In genomic region chr15:74788042-74788715, GRCh38 we compare ENCODE assay signal across 8 cellular contexts. TPM values are rescaled to one million over a fixed set of nuclear protein-coding genes. Genes with fewer than 3 reads are reported as not detected.
DNase-seq lines count a peak whose midpoint lies in the region; ATAC-seq and TF ChIP-seq lines count a peak whose summit lies in the region.

No MANE protein-coding gene starts in this region.

- H4K20me1 ChIP-seq in DND-41 (ENCODE audit: insufficient read depth, low read length) (peaks cover 83% of the 10 kb centered on the region), Loucy (ENCODE audit: insufficient read depth, low read length, poor library complexity, severe bottlenecking) (peaks cover 87% of the 10 kb centered on the region), osteoblast (ENCODE audit: insufficient read depth, low read length) (peaks cover 77% of the 10 kb centered on the region)

- H3K4me2 ChIP-seq in DND-41 (ENCODE audit: insufficient read depth, low read length) (peak overlapping the region; percentile 70), Loucy (ENCODE audit: low read depth, low read length, poor library complexity, severe bottlenecking) (peak overlapping the region; percentile 95), osteoblast (ENCODE audit: insufficient read depth, low read length) (peak overlapping the region; percentile 16)

- no peak overlapping the region for H3K4me3 Mint-ChIP-seq in chondrocyte (ENCODE audit: unreplicated experiment)

- peak overlapping the region; percentile 84 for H3K27ac Mint-ChIP-seq in chondrocyte (ENCODE audit: unreplicated experiment)

- H3K36me3 Mint-ChIP-seq in chondrocyte (ENCODE audit: low read depth) = peaks cover 1% of the 10 kb centered on the region

- H3K9ac ChIP-seq in DND-41 (ENCODE audit: low read depth, low read length) (peak overlapping the region; percentile 60), Loucy (ENCODE audit: low read depth, low read length, poor library complexity, severe bottlenecking) (peak overlapping the region; percentile 96)

- H2AFZ ChIP-seq in DND-41 (ENCODE audit: low read depth, low read length) (no peak overlapping the region), Loucy (ENCODE audit: low read length) (no peak overlapping the region), osteoblast (ENCODE audit: low read length) (no peak overlapping the region)

- DNase-seq in DND-41 (no peak), chondrocyte (ENCODE audit: low spot score) (no peak), osteoblast (ENCODE audit: insufficient read length, low spot score, missing footprints) (no peak), NCI-H187 (lab: John Stamatoyannopoulos, UW) (no peak)
- no peak for DNase-seq in stimulated activated CD4-positive, alpha-beta T cell treated with anti-CD3 and anti-CD28 coated beads, Interleukin-1b, Interleukin-23, amount 100 ng/mL, for 48 hours
- no peak for DNase-seq in activated CD4-positive, alpha-beta T cell treated with anti-CD3 and anti-CD28 coated beads for 48 hours

- H3K9me3 Mint-ChIP-seq in chondrocyte (ENCODE audit: low read depth) = no peaks in the 10 kb centered on the region

- H3K4me1 ChIP-seq in DND-41 (ENCODE audit: insufficient read depth, low read length) = peaks cover 66% of the 10 kb centered on the region
- peaks cover 82% of the 10 kb centered on the region for H3K4me1 ChIP-seq in Loucy (ENCODE audit: insufficient read depth, low read length, poor library complexity, severe bottlenecking)
- peaks cover 66% of the 10 kb centered on the region for H3K4me1 ChIP-seq in osteoblast (ENCODE audit: insufficient read depth, low read length)

- H3K9me2 ChIP-seq in Loucy (replicated peaks; ENCODE audit: low read depth, low read length) = no peaks in the 10 kb centered on the region

- peaks cover 6% of the 10 kb centered on the region; the same call in 1 of the 2 replicates for H3F3A ChIP-seq in Loucy (ENCODE audit: low read depth)

- H3K4me3 ChIP-seq in DND-41 (ENCODE audit: low read depth in 1 of 2, low read length in 2 of 2) = peak overlapping the region in 1 of 2 experiments; percentile 55; a peak in 2 of 4 replicates
- peak overlapping the region; percentile 83 for H3K4me3 ChIP-seq in Loucy (ENCODE audit: low read length, poor library complexity, severe bottlenecking)
- H3K4me3 ChIP-seq in osteoblast (ENCODE audit: insufficient read depth, low read length) = no peak overlapping the region

- ATAC-seq in DND-41 (ENCODE audit: insufficient read depth, low read depth) (no peak), HG02852 (IDR thresholded peaks at IDR 0.05; ENCODE audit: unreplicated experiment) (no peak)

- no peaks in the 10 kb centered on the region for H3K27me3 Mint-ChIP-seq in chondrocyte (ENCODE audit: low read depth)

- H3K4me1 Mint-ChIP-seq in chondrocyte (ENCODE audit: low read depth) = peaks cover 75% of the 10 kb centered on the region

- H3K9me3 ChIP-seq in DND-41 (ENCODE audit: insufficient read depth, low read length, severe bottlenecking) (no peaks in the 10 kb centered on the region), Loucy (ENCODE audit: insufficient read depth, low read depth, low read length) (no peaks in the 10 kb centered on the region), osteoblast (ENCODE audit: low read depth, low read length) (no peaks in the 10 kb centered on the region)

- H3K36me3 ChIP-seq in DND-41 (ENCODE audit: insufficient read depth, low read length) (peaks cover 48% of the 10 kb centered on the region), Loucy (ENCODE audit: insufficient read depth, low read length) (peaks cover 13% of the 10 kb centered on the region; the same call in 1 of the 2 replicates), osteoblast (ENCODE audit: insufficient read depth, low read length) (no peaks in the 10 kb centered on the region)

- TF ChIP-seq CTCF in DND-41 (IDR thresholded peaks at IDR 0.05; ENCODE audit: borderline replicate concordance, extremely low read depth, low read length, poor library complexity, severe bottlenecking) (no peak), Loucy (conservative IDR thresholded peaks at IDR 0.05; ENCODE audit: low read length) (no peak), chondrocyte (IDR thresholded peaks at IDR 0.05) (peak; percentile 24), osteoblast (IDR thresholded peaks at IDR 0.05; ENCODE audit: extremely low read depth, low read depth, low read length) (no peak)

- no peaks in the 10 kb centered on the region for H3K27me3 ChIP-seq in DND-41 (ENCODE audit: insufficient read depth, low read length, poor library complexity)
- no peaks in the 10 kb centered on the region for H3K27me3 ChIP-seq in Loucy (ENCODE audit: insufficient read depth, low read length, poor library complexity, severe bottlenecking)
- no peaks in the 10 kb centered on the region for H3K27me3 ChIP-seq in osteoblast (ENCODE audit: insufficient read depth, low read length)

- peaks cover 93% of the 10 kb centered on the region for H3K79me2 ChIP-seq in DND-41 (ENCODE audit: insufficient read depth, low read length)
- peaks cover 94% of the 10 kb centered on the region for H3K79me2 ChIP-seq in Loucy (ENCODE audit: insufficient read depth, low read length)
- H3K79me2 ChIP-seq in osteoblast (ENCODE audit: insufficient read depth, low read length) = peaks cover 99% of the 10 kb centered on the region

- H3K27ac ChIP-seq in DND-41 (ENCODE audit: low read length) (peak overlapping the region; percentile 90), osteoblast (ENCODE audit: low read depth, low read length) (peak overlapping the region; percentile 70)

RNA-seq across cellular contexts. Expression of gene CSK, which starts 6.3 kb away (rescaled TPM):
- total RNA-seq in chondrocyte = 39.9 to 47.4 TPM (median 41.5 TPM) in 3 replicates
- 30.6 and 31.5 TPM in 2 replicates for total RNA-seq in osteoblast

RNA-seq across cellular contexts. Expression of gene LMAN1L, which starts 24.5 kb away (rescaled TPM):
- 0.82 TPM in 1 of 3 replicates, not detected in the others for total RNA-seq in chondrocyte
- under 0.01 TPM in 1 of 2 replicates, not detected in the other for total RNA-seq in osteoblast

RNA-seq across cellular contexts. Expression of gene CPLX3, which starts 38.2 kb away (rescaled TPM):
- total RNA-seq in chondrocyte (not detected in 3 replicates), osteoblast (not detected in 2 replicates)

RNA-seq across cellular contexts. Expression of gene CYP1A2, which starts 39.5 kb away (rescaled TPM):
- total RNA-seq in chondrocyte = not detected in 3 replicates
- not detected in 2 replicates for total RNA-seq in osteoblast

RNA-seq across cellular contexts. Expression of gene ULK3, which starts 54.8 kb away (rescaled TPM):
- total RNA-seq in chondrocyte (24.3 to 29.0 TPM (median 24.5 TPM) in 3 replicates), osteoblast (19.4 and 21.4 TPM in 2 replicates)

Comparison
In these comparisons a context has a peak if more than half of its experiments do, and no peak if none do; other contexts are left out.
1. H3K4me2 ChIP-seq: peak in every context shown above with its lines; median percentile 95 in Loucy; 70 in DND-41; 16 in osteoblast.